ENCODE assay signal across 11 cellular contexts in genomic region chr1:147086129-147086528, GRCh38.
"Had no signal": no experiment of that assay in that cellular context is flagged by ENCODE, and none has a peak within 500 bp of the region (broad histone marks: within the 10 kb centered on the region; RNA-seq: fewer than 3 reads in every experiment).

No MANE protein-coding gene starts in this region.

- DNase-seq: foreskin keratinocyte; kidney glomerular epithelial cell; mammary epithelial cell; posterior cingulate gyrus; stimulated activated CD4-positive, alpha-beta T cell treated with anti-CD3 and anti-CD28 coated beads, Interleukin-2, amount 100 ng/mL, for 24 hours; stimulated activated CD4-positive, alpha-beta T cell treated with anti-CD3 and anti-CD28 coated beads, Interleukin-4, amount 100 ng/mL, for 4 hours; stimulated activated naive CD4-positive, alpha-beta T cell; trophoblast cell had no signal

- H3K27ac ChIP-seq: foreskin keratinocyte had no signal

- H3K4me3 Mint-ChIP-seq: dendritic cell treated with granulocyte-macrophage colony-stimulating factor and Interleukin-4, amounts not matched to agents 40 ng/mL and 50 ng/mL, for 4 days had no signal

- H3K27ac Mint-ChIP-seq: dendritic cell treated with granulocyte-macrophage colony-stimulating factor and Interleukin-4, amounts not matched to agents 40 ng/mL and 50 ng/mL, for 4 days had no signal

- ATAC-seq: foreskin keratinocyte, sciatic nerve had no signal

- H3K9me3 Mint-ChIP-seq: dendritic cell treated with granulocyte-macrophage colony-stimulating factor and Interleukin-4, amounts not matched to agents 40 ng/mL and 50 ng/mL, for 4 days had no signal

- H3K4me3 ChIP-seq: hepatocyte had no signal
